In genomic region chr2:196376984-196377877, GRCh38 we compare ENCODE assay signal across 11 cellular contexts.
DNase-seq lines count a peak whose midpoint lies in the region; ATAC-seq, FAIRE-seq and TF ChIP-seq lines count a peak whose summit lies in the region.
"Had no signal": no experiment of that assay in that cellular context is flagged by ENCODE, and none has a peak within 500 bp of the region (broad histone marks: within the 10 kb centered on the region; RNA-seq: fewer than 3 reads in every experiment).

No MANE protein-coding gene starts in this region.

- H4K20me1 ChIP-seq in Karpas-422 (ENCODE audit: insufficient read depth, low read depth, low read length) = no peaks in the 10 kb centered on the region

- no peak overlapping the region for H2AFZ ChIP-seq in Karpas-422 (ENCODE audit: low read length)

- peaks cover 30% of the 10 kb centered on the region for H3K4me1 Mint-ChIP-seq in mesothelial cell of epicardium
- no peaks in the 10 kb centered on the region for H3K4me1 Mint-ChIP-seq in naive thymus-derived CD8-positive, alpha-beta T cell
- H3K4me1 Mint-ChIP-seq: neural crest cell had no signal

- no peaks in the 10 kb centered on the region for H3K79me2 ChIP-seq in Karpas-422 (ENCODE audit: low read length)

- H3K27ac ChIP-seq in Karpas-422 (ENCODE audit: low read length) = no peak overlapping the region
- H3K27ac ChIP-seq in kidney (ENCODE audit: low read depth in 2 of 2, low read length in 2 of 2) = no peak overlapping the region

- no peaks in the 10 kb centered on the region for H3K9me2 ChIP-seq in Karpas-422 (replicated peaks; ENCODE audit: insufficient read depth, low read length)

- no peak for TF ChIP-seq POLR2A in GM12892 (IDR thresholded peaks at IDR 0.05; ENCODE audit: low read depth, low read length)

- H3K27ac Mint-ChIP-seq in mesothelial cell of epicardium = peak overlapping the region; percentile 64
- no peak overlapping the region for H3K27ac Mint-ChIP-seq in naive thymus-derived CD8-positive, alpha-beta T cell

- no peaks in the 10 kb centered on the region for H3K9me3 Mint-ChIP-seq in mesothelial cell of epicardium
- no peaks in the 10 kb centered on the region for H3K9me3 Mint-ChIP-seq in naive thymus-derived CD8-positive, alpha-beta T cell

- H3K9ac ChIP-seq in Karpas-422 (ENCODE audit: low read length) (no peak overlapping the region), kidney (ENCODE audit: low read length in 2 of 2) (no peak overlapping the region)

- intact Hi-C loops in kidney (cut with DNase I) = no loop called here

- no peaks in the 10 kb centered on the region for H3K27me3 Mint-ChIP-seq in mesothelial cell of epicardium (ENCODE audit: low read depth)
- peaks cover 0 to 4% (median 3%) of the 10 kb centered on the region in 5 donors for H3K27me3 Mint-ChIP-seq in naive thymus-derived CD8-positive, alpha-beta T cell

- FAIRE-seq in GM12892 (lab: Jason Lieb, UNC) (peak; percentile 78), kidney (lab: Jason Lieb, UNC) (no peak)

- H3K4me3 Mint-ChIP-seq in mesothelial cell of epicardium = no peak overlapping the region
- H3K4me3 Mint-ChIP-seq in naive thymus-derived CD8-positive, alpha-beta T cell = no peak overlapping the region
- H3K4me3 Mint-ChIP-seq: neural crest cell had no signal

- no peaks in the 10 kb centered on the region for H3K36me3 ChIP-seq in Karpas-422 (ENCODE audit: insufficient read depth, low read length)
- no peaks in the 10 kb centered on the region for H3K36me3 ChIP-seq in kidney (ENCODE audit: control insufficient read depth in 1 of 2, insufficient read depth in 2 of 2, low read length in 2 of 2)

- no peak for TF ChIP-seq CTCF in mesothelial cell of epicardium (IDR thresholded peaks at IDR 0.05; ENCODE audit: unreplicated experiment)
- TF ChIP-seq CTCF in kidney (IDR thresholded peaks at IDR 0.05; ENCODE audit: borderline replicate concordance, extremely low read depth, insufficient read depth) = no peak

- H3K4me2 ChIP-seq in Karpas-422 (ENCODE audit: low read depth, low read length, poor library complexity, severe bottlenecking) = no peak overlapping the region

- H3K4me3 ChIP-seq in Karpas-422 (ENCODE audit: low read length) (no peak overlapping the region), kidney (ENCODE audit: low read length in 2 of 2) (no peak overlapping the region)

- ATAC-seq in GM21367 (IDR thresholded peaks at IDR 0.05; ENCODE audit: unreplicated experiment) (peak; percentile 50), HG03565 (IDR thresholded peaks at IDR 0.05; ENCODE audit: unreplicated experiment) (peak; percentile 50)
- no peak for ATAC-seq in naive thymus-derived CD8-positive, alpha-beta T cell

- H3K4me1 ChIP-seq in Karpas-422 (ENCODE audit: low read length) = no peaks in the 10 kb centered on the region
- H3K4me1 ChIP-seq in kidney (ENCODE audit: control insufficient read depth in 1 of 2, insufficient read depth in 1 of 2, low read depth in 1 of 2, low read length in 2 of 2) = no peaks in the 10 kb centered on the region

- DNase-seq in GM12892 (ENCODE audit: insufficient read length) (no peak), mesothelial cell of epicardium (ENCODE audit: low spot score in 2 of 2, unreplicated experiment in 2 of 2) (no peak), Karpas-422 (no peak), kidney (no peak), NCI-H748 (lab: John Stamatoyannopoulos, UW; ENCODE audit: unreplicated experiment) (no peak)
- no peak for DNase-seq in naive thymus-derived CD8-positive, alpha-beta T cell
- DNase-seq: DMS79 treated with DMSO at 0.1 percent for 48 hours, NCI-H82 had no signal

- no peaks in the 10 kb centered on the region for H3K9me3 ChIP-seq in Karpas-422 (ENCODE audit: low read length)
- no peaks in the 10 kb centered on the region for H3K9me3 ChIP-seq in kidney (ENCODE audit: control insufficient read depth in 1 of 2, low read length in 2 of 2)

- no peaks in the 10 kb centered on the region for H3K36me3 Mint-ChIP-seq in mesothelial cell of epicardium
- no peaks in the 10 kb centered on the region for H3K36me3 Mint-ChIP-seq in naive thymus-derived CD8-positive, alpha-beta T cell

- no peaks in the 10 kb centered on the region for H3K27me3 ChIP-seq in Karpas-422 (ENCODE audit: low read length)

- POLR2A ChIA-PET in naive thymus-derived CD8-positive, alpha-beta T cell (lab: Charles Lee) = no interaction called here

Comparison
In these comparisons a context has a peak if more than half of its experiments do, and no peak if none do; other contexts are left out.
1. ATAC-seq: peak in GM21367 (single experiment) and HG03565 (single experiment); none in naive thymus-derived CD8-positive, alpha-beta T cell (0 of 2).